8 cellular contexts compared by ENCODE assay signal in the genomic region with DNA sequence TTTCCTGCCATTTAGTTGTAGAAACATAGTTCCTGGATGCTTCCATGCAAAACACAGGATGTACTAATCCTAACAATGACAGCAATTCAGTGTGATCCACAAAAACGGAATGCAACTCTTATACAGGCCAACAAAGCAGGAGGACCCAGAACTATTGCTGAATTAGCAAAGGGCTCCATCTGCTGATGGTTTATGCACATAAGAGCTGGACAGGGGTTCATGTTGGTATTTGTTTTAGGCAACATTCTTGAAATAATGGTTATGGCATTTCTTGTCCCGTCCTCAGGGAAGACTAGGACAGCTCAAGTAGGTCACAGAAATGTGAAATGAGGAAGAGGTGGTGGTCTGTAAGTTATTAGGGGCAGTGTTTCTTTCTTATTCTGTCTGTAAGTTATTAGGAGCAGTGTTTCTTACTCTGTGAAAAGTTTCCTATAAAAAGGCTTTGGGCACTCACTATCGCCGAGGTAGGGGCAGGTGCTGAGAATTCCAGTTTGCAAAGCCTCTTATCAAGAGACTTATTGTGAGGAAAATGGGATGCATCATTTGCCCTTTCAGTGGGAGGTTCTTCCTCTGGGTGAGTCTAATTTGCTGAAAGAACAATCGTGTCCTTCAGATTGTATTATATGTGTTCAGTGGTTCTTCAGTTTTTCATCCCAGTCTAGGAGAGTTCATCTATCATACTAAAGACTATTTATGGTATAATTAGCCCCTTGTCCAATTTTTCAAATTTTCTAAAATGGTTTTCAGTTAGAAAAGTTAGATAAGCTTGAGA.
DNase-seq lines count a peak whose midpoint lies in the region; ATAC-seq and TF ChIP-seq lines count a peak whose summit lies in the region.

No MANE protein-coding gene starts in this region.

- H3K9ac ChIP-seq in liver (ENCODE audit: low read depth in 1 of 2, low read length in 2 of 2) = no peak overlapping the region

- no peak overlapping the region for H3K27ac ChIP-seq in C4-2B
- no peak overlapping the region for H3K27ac ChIP-seq in liver (ENCODE audit: low read depth in 1 of 2, low read length in 2 of 2)

- peak; percentile 67 for TF ChIP-seq CTCF in C4-2B (conservative IDR thresholded peaks at IDR 0.05)
- peak; percentile 21 for TF ChIP-seq CTCF in liver (IDR thresholded peaks at IDR 0.05; ENCODE audit: low read depth, low read length, missing input control)

- no peaks in the 10 kb centered on the region for H3K4me1 ChIP-seq in liver (ENCODE audit: control insufficient read depth in 4 of 4, insufficient read depth in 4 of 4, low read length in 3 of 4)

- H3K36me3 ChIP-seq in liver (ENCODE audit: control insufficient read depth in 4 of 4, insufficient read depth in 3 of 4, low read depth in 1 of 4, low read length in 3 of 4) = no peaks in the 10 kb centered on the region

- no peak for TF ChIP-seq POLR2A in GM18505 (IDR thresholded peaks at IDR 0.05; ENCODE audit: borderline replicate concordance, extremely low read depth, insufficient read depth, insufficient read length)

- peak; percentile 64 for ATAC-seq in GM18505 (IDR thresholded peaks at IDR 0.05; ENCODE audit: unreplicated experiment)

- peak; percentile 61 to 68 for TF ChIP-seq RAD21 in liver (IDR thresholded peaks at IDR 0.05)

- no peak overlapping the region for H3K4me3 ChIP-seq in liver (ENCODE audit: low read depth in 1 of 3, low read length in 3 of 3)

- peak; percentile 68 for DNase-seq in HPDE6-E6E7 (ENCODE audit: extremely low spot score)
- DNase-seq in NCI-H82 treated with DMSO at 0.1 percent for 48 hours (lab: John Stamatoyannopoulos, UW; ENCODE audit: unreplicated experiment) = peak; percentile 8
- peak; percentile 14 for DNase-seq in central memory CD4-positive, alpha-beta T cell
- DNase-seq in mesenteric fat pad (ENCODE audit: low spot score) = no peak
- DNase-seq in activated CD4-positive, CD25-positive, alpha-beta regulatory T cell treated with anti-CD3 and anti-CD28 coated beads, Interleukin-2, amount 50 U/mL, for 72 hours = no peak

- no peaks in the 10 kb centered on the region for H3K9me3 ChIP-seq in liver (ENCODE audit: control insufficient read depth in 4 of 4, low read length in 3 of 4)

- H3K27me3 ChIP-seq in liver (ENCODE audit: control insufficient read depth in 4 of 4, insufficient read depth in 4 of 4, low read length in 3 of 4) = peaks cover 0 to 3% (median 0%) of the 10 kb centered on the region in 4 donors

- 31% methylated on average over 5 of the region's 5 CpGs for WGBS in liver

TF ChIP-seq in liver, 16 proteins besides CTCF, POLR2A, EP300 and RAD21:
- TF ChIP-seq, protein P1, sequence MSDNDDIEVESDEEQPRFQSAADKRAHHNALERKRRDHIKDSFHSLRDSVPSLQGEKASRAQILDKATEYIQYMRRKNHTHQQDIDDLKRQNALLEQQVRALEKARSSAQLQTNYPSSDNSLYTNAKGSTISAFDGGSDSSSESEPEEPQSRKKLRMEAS (IDR thresholded peaks at IDR 0.05) = no peak
- TF ChIP-seq NR2F2 (IDR thresholded peaks at IDR 0.05) (no peak), GABPA (IDR thresholded peaks at IDR 0.05 in 1 of 2, conservative IDR thresholded peaks at IDR 0.05 in 1 of 2) (no peak), SP1 (IDR thresholded peaks at IDR 0.05) (no peak), FOXA2 (IDR thresholded peaks at IDR 0.05) (no peak), FOXA1 (IDR thresholded peaks at IDR 0.05) (no peak), EGR1 (IDR thresholded peaks at IDR 0.05; ENCODE audit: low read depth in 2 of 2) (no peak), YY1 (IDR thresholded peaks at IDR 0.05) (no peak), HNF4G (IDR thresholded peaks at IDR 0.05) (no peak)
- TF ChIP-seq, protein P2, sequence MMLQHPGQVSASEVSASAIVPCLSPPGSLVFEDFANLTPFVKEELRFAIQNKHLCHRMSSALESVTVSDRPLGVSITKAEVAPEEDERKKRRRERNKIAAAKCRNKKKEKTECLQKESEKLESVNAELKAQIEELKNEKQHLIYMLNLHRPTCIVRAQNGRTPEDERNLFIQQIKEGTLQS (IDR thresholded peaks at IDR 0.05) = no peak
- TF ChIP-seq, protein P3, sequence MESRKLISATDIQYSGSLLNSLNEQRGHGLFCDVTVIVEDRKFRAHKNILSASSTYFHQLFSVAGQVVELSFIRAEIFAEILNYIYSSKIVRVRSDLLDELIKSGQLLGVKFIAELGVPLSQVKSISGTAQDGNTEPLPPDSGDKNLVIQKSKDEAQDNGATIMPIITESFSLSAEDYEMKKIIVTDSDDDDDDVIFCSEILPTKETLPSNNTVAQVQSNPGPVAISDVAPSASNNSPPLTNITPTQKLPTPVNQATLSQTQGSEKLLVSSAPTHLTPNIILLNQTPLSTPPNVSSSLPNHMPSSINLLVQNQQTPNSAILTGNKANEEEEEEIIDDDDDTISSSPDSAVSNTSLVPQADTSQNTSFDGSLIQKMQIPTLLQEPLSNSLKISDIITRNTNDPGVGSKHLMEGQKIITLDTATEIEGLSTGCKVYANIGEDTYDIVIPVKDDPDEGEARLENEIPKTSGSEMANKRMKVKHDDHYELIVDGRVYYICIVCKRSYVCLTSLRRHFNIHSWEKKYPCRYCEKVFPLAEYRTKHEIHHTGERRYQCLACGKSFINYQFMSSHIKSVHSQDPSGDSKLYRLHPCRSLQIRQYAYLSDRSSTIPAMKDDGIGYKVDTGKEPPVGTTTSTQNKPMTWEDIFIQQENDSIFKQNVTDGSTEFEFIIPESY (IDR thresholded peaks at IDR 0.05) = no peak
- TF ChIP-seq, protein P4, sequence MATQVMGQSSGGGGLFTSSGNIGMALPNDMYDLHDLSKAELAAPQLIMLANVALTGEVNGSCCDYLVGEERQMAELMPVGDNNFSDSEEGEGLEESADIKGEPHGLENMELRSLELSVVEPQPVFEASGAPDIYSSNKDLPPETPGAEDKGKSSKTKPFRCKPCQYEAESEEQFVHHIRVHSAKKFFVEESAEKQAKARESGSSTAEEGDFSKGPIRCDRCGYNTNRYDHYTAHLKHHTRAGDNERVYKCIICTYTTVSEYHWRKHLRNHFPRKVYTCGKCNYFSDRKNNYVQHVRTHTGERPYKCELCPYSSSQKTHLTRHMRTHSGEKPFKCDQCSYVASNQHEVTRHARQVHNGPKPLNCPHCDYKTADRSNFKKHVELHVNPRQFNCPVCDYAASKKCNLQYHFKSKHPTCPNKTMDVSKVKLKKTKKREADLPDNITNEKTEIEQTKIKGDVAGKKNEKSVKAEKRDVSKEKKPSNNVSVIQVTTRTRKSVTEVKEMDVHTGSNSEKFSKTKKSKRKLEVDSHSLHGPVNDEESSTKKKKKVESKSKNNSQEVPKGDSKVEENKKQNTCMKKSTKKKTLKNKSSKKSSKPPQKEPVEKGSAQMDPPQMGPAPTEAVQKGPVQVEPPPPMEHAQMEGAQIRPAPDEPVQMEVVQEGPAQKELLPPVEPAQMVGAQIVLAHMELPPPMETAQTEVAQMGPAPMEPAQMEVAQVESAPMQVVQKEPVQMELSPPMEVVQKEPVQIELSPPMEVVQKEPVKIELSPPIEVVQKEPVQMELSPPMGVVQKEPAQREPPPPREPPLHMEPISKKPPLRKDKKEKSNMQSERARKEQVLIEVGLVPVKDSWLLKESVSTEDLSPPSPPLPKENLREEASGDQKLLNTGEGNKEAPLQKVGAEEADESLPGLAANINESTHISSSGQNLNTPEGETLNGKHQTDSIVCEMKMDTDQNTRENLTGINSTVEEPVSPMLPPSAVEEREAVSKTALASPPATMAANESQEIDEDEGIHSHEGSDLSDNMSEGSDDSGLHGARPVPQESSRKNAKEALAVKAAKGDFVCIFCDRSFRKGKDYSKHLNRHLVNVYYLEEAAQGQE (IDR thresholded peaks at IDR 0.05) = no peak

Comparison
In these comparisons a context has a peak if more than half of its experiments do, and no peak if none do; other contexts are left out.
1. DNase-seq: peak in HPDE6-E6E7 (single experiment), NCI-H82 treated with DMSO at 0.1 percent for 48 hours (single experiment) and central memory CD4-positive, alpha-beta T cell (single experiment); none in mesenteric fat pad (single experiment) and activated CD4-positive, CD25-positive, alpha-beta regulatory T cell treated with anti-CD3 and anti-CD28 coated beads, Interleukin-2, amount 50 U/mL, for 72 hours (single experiment).